ENCODE assay signal across 8 cellular contexts in the genomic region with DNA sequence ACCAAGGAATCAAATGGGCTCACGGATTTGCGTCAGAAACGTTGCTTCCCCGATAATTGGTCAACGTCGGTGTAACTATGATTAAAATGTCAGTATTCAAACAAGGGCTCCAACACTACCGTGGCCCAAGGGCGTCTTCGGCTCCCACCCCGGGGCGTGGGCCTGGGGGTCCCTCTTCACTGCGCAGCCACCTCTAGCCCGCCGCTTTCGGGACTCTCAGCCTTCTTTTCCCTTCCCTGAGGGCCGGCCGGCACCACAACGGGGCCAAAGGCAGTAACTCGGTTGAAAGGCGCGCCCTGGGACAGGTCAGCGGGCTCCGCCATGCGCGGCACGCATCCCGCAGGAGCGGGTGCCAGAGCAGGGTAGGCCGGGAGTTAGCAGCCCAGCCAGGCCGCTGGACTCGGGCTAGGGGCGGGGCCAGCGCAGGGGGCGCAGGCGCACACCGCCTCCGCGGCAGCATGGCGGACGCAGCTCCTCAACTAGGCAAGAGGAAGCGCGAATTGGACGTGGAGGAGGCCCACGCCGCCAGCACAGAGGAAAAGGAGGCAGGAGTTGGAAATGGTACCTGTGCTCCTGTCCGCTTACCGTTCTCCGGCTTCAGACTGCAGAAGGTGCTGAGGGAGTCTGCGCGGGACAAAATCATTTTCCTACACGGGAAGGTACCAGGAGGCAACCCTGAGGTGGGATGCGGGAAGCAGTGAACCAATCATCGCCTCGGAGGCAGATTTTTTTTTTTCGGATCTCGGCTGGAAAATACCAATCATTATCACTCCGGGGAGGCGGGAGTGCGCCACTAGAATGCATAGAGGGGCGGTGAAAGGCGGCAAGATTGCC. TPM values are rescaled to one million over a fixed set of nuclear protein-coding genes. Genes with fewer than 3 reads are reported as not detected.
A peak's percentile ranks its signal among the peaks of the same experiment; 100 is the strongest.
DNase-seq lines count a peak whose midpoint lies in the region; ATAC-seq and TF ChIP-seq lines count a peak whose summit lies in the region.

A gene with protein sequence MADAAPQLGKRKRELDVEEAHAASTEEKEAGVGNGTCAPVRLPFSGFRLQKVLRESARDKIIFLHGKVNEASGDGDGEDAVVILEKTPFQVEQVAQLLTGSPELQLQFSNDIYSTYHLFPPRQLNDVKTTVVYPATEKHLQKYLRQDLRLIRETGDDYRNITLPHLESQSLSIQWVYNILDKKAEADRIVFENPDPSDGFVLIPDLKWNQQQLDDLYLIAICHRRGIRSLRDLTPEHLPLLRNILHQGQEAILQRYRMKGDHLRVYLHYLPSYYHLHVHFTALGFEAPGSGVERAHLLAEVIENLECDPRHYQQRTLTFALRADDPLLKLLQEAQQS (plus strand): TSS at position 438 of the 834 bp plus-strand sequence. CDS start 21 bp downstream, at position 459.

- H3K27ac Mint-ChIP-seq in endothelial cell (ENCODE audit: unreplicated experiment): peak within 1 kb of the TSS; percentile 57

- H3K9me2 ChIP-seq in OCI-LY1 (ENCODE audit: low read depth, low read length): no peaks in the 10 kb centered on the region

- DNase-seq in D341Med (ENCODE audit: low spot score) (peak; percentile 97), endothelial cell (ENCODE audit: low spot score) (peak; percentile 92), midbrain (lab: John Stamatoyannopoulos, UW) (peak; percentile 95)
- peak; percentile 92 for DNase-seq in activated CD8-positive, alpha-beta memory T cell treated with anti-CD3 and anti-CD28 coated beads, Interleukin-2, amount 50 U/mL, for 48 hours
- DNase-seq in stimulated activated CD8-positive, alpha-beta memory T cell treated with anti-CD3 and anti-CD28 coated beads, Interleukin-2, amount 100 ng/mL, for 1 hour (ENCODE audit: low read depth in 2 of 2): peak; percentile 69 to 70

- no peak for TF ChIP-seq CTCF in OCI-LY1 (IDR thresholded peaks at IDR 0.05; ENCODE audit: low read length)
- no peak for TF ChIP-seq CTCF in endothelial cell (IDR thresholded peaks at IDR 0.05; ENCODE audit: unreplicated experiment)

- H3K36me3 Mint-ChIP-seq in endothelial cell (ENCODE audit: low read depth, unreplicated experiment): no peaks in the 10 kb centered on the region

- H3K9ac ChIP-seq in HUES6 (ENCODE audit: low read length): peak within 1 kb of the TSS; percentile 87
- H3K9ac ChIP-seq in OCI-LY1 (ENCODE audit: low read length): peak within 1 kb of the TSS; percentile 90

- peaks cover 10% of the 10 kb centered on the region for H3K4me1 ChIP-seq in HUES6 (ENCODE audit: control insufficient read depth, insufficient read depth, low read length)
- peaks cover 27% of the 10 kb centered on the region for H3K4me1 ChIP-seq in OCI-LY1 (ENCODE audit: insufficient read depth, low read length, severe bottlenecking)

- H3F3A ChIP-seq in OCI-LY1 (ENCODE audit: insufficient read depth, low read length): no peaks in the 10 kb centered on the region

- no peaks in the 10 kb centered on the region for H3K9me3 Mint-ChIP-seq in endothelial cell (ENCODE audit: unreplicated experiment)

- H3K27me3 ChIP-seq in HUES6 (ENCODE audit: control insufficient read depth, insufficient read depth, low read length): no peaks in the 10 kb centered on the region
- H3K27me3 ChIP-seq in OCI-LY1 (ENCODE audit: insufficient read depth, low read length): no peaks in the 10 kb centered on the region

- H4K20me1 ChIP-seq in OCI-LY1 (ENCODE audit: insufficient read depth, low read length): no peaks in the 10 kb centered on the region

- peaks cover 2% of the 10 kb centered on the region for H3K27me3 Mint-ChIP-seq in endothelial cell (ENCODE audit: unreplicated experiment)

- H3K4me3 ChIP-seq in HUES6 (ENCODE audit: low read depth, low read length): peak within 1 kb of the TSS; percentile 92
- H3K4me3 ChIP-seq in OCI-LY1 (ENCODE audit: low read depth, low read length, poor library complexity, severe bottlenecking): peak within 1 kb of the TSS; percentile 79

- peak within 1 kb of the TSS; percentile 73 for H3K4me2 ChIP-seq in OCI-LY1 (ENCODE audit: low read length)

- H2AFZ ChIP-seq in OCI-LY1 (ENCODE audit: low read length): no peak within 1 kb of the TSS

- ATAC-seq in GM21423 (IDR thresholded peaks at IDR 0.05; ENCODE audit: unreplicated experiment): peak; percentile 93

- H3K36me3 ChIP-seq in HUES6 (ENCODE audit: control insufficient read depth, insufficient read depth, low read length) (0 out of 2 replicates have a peak, but pooled peaks cover 5% of the 10 kb centered on the region), OCI-LY1 (ENCODE audit: insufficient read depth, low read length) (peaks cover 12% of the 10 kb centered on the region; the same call in 1 of the 2 replicates)

- peaks cover 9% of the 10 kb centered on the region for H3K4me1 Mint-ChIP-seq in endothelial cell (ENCODE audit: unreplicated experiment)

- H3K27ac ChIP-seq in HUES6 (ENCODE audit: low read depth, low read length) (peak within 1 kb of the TSS; percentile 93), OCI-LY1 (ENCODE audit: low read depth, low read length, poor library complexity, severe bottlenecking) (peak within 1 kb of the TSS; percentile 64)

- H3K79me2 ChIP-seq in OCI-LY1 (ENCODE audit: insufficient read depth, low read length): 0 out of 2 replicates have a peak, but pooled peaks cover 6% of the 10 kb centered on the region

- H3K9me3 ChIP-seq in HUES6 (ENCODE audit: control insufficient read depth, insufficient read depth, low read depth, low read length) (no peaks in the 10 kb centered on the region), OCI-LY1 (ENCODE audit: low read length) (no peaks in the 10 kb centered on the region)

- peak within 1 kb of the TSS; percentile 90 for H3K4me3 Mint-ChIP-seq in endothelial cell (ENCODE audit: unreplicated experiment)

RNA-seq across cellular contexts. Expression of the gene that starts here (rescaled TPM):
- 11.3 TPM for total RNA-seq in endothelial cell (ENCODE audit: unreplicated experiment)

Comparison
In these comparisons a context has a peak if more than half of its experiments do, and no peak if none do; other contexts are left out.
1. Peak in every context shown above with its lines: DNase-seq, ATAC-seq, H3K4me3 ChIP-seq and H3K27ac ChIP-seq.